ENCODE assay signal across 14 cellular contexts in the genomic region with DNA sequence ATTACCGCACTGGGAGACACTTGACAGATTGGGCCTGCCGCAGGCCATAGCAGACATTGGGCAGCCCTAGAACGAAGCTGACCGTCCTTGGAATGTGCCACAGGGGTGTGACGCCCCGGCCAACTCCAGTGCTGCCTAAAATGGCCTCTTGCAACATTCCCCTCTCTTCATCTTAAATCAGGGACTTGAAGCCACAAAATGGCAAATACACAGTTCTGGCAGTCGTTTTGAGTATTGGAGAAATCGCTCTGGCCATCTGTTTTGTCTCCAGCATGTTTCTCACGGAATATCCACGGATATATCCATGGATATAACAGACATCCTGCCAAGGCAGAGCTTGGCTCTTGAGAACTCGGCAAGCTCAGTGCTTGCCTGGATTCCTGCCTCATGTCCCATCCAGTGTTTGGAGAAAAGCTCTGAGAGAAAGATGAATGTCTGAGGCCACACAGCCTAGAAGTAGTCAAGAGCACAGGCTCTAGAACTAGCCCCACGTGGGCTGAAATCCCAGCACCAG.
DNase-seq lines count a peak whose midpoint lies in the region; ATAC-seq and TF ChIP-seq lines count a peak whose summit lies in the region.
"Had no signal": no experiment of that assay in that cellular context is flagged by ENCODE, and none has a peak within 500 bp of the region (broad histone marks: within the 10 kb centered on the region; RNA-seq: fewer than 3 reads in every experiment).

No MANE protein-coding gene starts in this region.

- in situ Hi-C loops in G401 (cut with HindIII; ENCODE audit: low sequenced_read_pairs) (no loop called here), ACHN (cut with HindIII; ENCODE audit: low pct_ligation_motif_present, low pct_unique_long_range_greater_than_20kb, low sequenced_read_pairs) (loop anchor here (25.0 kb wide), 1 partner anchor 178 kb away; no protein-coding TSS in a partner anchor)

- peaks cover 15% of the 10 kb centered on the region for H3K36me3 Mint-ChIP-seq in activated T-cell treated with anti-CD3 and anti-CD28 coated beads, Interleukin-2, amount 50 U/mL, for 4 hours (ENCODE audit: insufficient read depth)

- 57 to 75% (median 72%) methylated on average over 10 to 12 of the region's 12 CpGs for WGBS in stomach, 5 donors

- peak overlapping the region; percentile 10 for H3K27ac ChIP-seq in duodenal mucosa (ENCODE audit: low read depth, low read length)
- peak overlapping the region in 4 of 5 donors; percentile 20 to 75 (median 51) for H3K27ac ChIP-seq in stomach
- H3K27ac ChIP-seq: VCaP had no signal

- intact Hi-C loops in left colon (cut with DNase I, micrococcal nuclease) (no loop called here), stomach (cut with DNase I; ENCODE audit: low total_unique reads) (no loop called here)

- no peaks in the 10 kb centered on the region for H3K27me3 Mint-ChIP-seq in activated T-cell treated with anti-CD3 and anti-CD28 coated beads, Interleukin-2, amount 50 U/mL, for 4 hours (ENCODE audit: low read depth)
- H3K27me3 Mint-ChIP-seq: activated CD8-positive, alpha-beta memory T cell treated with anti-CD3 and anti-CD28 coated beads, Interleukin-2, amount 10 ng/mL, durations not matched to agents 7 days and 5 days had no signal

- H3K9ac ChIP-seq in duodenal mucosa (ENCODE audit: low read depth in 1 of 2, low read length in 2 of 2): no peak overlapping the region

- TF ChIP-seq CTCF in stomach (IDR thresholded peaks at IDR 0.05): no peak

- H3K4me3 Mint-ChIP-seq in activated T-cell treated with anti-CD3 and anti-CD28 coated beads, Interleukin-2, amount 50 U/mL, for 4 hours: no peak overlapping the region
- H3K4me3 Mint-ChIP-seq: activated CD8-positive, alpha-beta memory T cell treated with anti-CD3 and anti-CD28 coated beads, Interleukin-2, amount 10 ng/mL, durations not matched to agents 7 days and 5 days had no signal

- H3K4me1 ChIP-seq in duodenal mucosa (ENCODE audit: control insufficient read depth in 1 of 2, insufficient read depth in 2 of 2, low read length in 2 of 2): peaks cover 0 to 4% of the 10 kb centered on the region in 2 donors
- peaks cover 0 to 51% (median 11%) of the 10 kb centered on the region in 4 donors for H3K4me1 ChIP-seq in stomach

- no peaks in the 10 kb centered on the region for H3K27me3 ChIP-seq in duodenal mucosa (ENCODE audit: control insufficient read depth in 1 of 2, insufficient read depth in 2 of 2, low read length in 2 of 2)
- H3K27me3 ChIP-seq in stomach: no peaks in the 10 kb centered on the region

- H3K36me3 ChIP-seq in duodenal mucosa (ENCODE audit: control insufficient read depth in 1 of 2, insufficient read depth in 2 of 2, low read length in 2 of 2): no peaks in the 10 kb centered on the region
- H3K36me3 ChIP-seq in stomach: no peaks in the 10 kb centered on the region

- H3K9me3 ChIP-seq in duodenal mucosa (ENCODE audit: control insufficient read depth in 1 of 2, low read length in 2 of 2) (no peaks in the 10 kb centered on the region), stomach (no peaks in the 10 kb centered on the region)

- DNase-seq in G401 (ENCODE audit: low spot score): peak; percentile 82
- DNase-seq in left colon: peak; percentile 18 to 42
- DNase-seq in stomach: no peak
- no peak for DNase-seq in activated T-cell treated with anti-CD3 and anti-CD28 coated beads, Interleukin-2, amount 50 U/mL, for 4 hours
- no peak for DNase-seq in ACHN
- no peak for DNase-seq in COLO829 (ENCODE audit: low spot score)
- DNase-seq: activated CD8-positive, alpha-beta memory T cell treated with anti-CD3 and anti-CD28 coated beads, Interleukin-2, amount 10 ng/mL, durations not matched to agents 7 days and 5 days; activated naive CD4-positive, alpha-beta T cell treated with anti-CD3 and anti-CD28 coated beads, Interleukin-2, amount 50 U/mL, for 16 hours; EL; HCEC 1CT; NCI-H2029 treated with DMSO at 0.1 percent for 48 hours had no signal

- ATAC-seq in left colon (no peak), HG02759 (IDR thresholded peaks at IDR 0.05; ENCODE audit: unreplicated experiment) (no peak)
- ATAC-seq in activated T-cell treated with anti-CD3 and anti-CD28 coated beads, Interleukin-2, amount 50 U/mL, for 4 hours: no peak
- ATAC-seq: activated CD8-positive, alpha-beta memory T cell treated with anti-CD3 and anti-CD28 coated beads, Interleukin-2, amount 10 ng/mL, durations not matched to agents 7 days and 5 days had no signal

- H3K9me3 Mint-ChIP-seq in activated T-cell treated with anti-CD3 and anti-CD28 coated beads, Interleukin-2, amount 50 U/mL, for 4 hours: no peaks in the 10 kb centered on the region

- H3K4me1 Mint-ChIP-seq in activated T-cell treated with anti-CD3 and anti-CD28 coated beads, Interleukin-2, amount 50 U/mL, for 4 hours (ENCODE audit: low read depth): peaks cover 30% of the 10 kb centered on the region

- peak; percentile 4 for TF ChIP-seq EP300 in stomach (IDR thresholded peaks at IDR 0.05)

- H3K4me3 ChIP-seq in duodenal mucosa (ENCODE audit: low read depth in 1 of 2, low read length in 2 of 2) (no peak overlapping the region), stomach (no peak overlapping the region)

- TF ChIP-seq POLR2A in stomach (IDR thresholded peaks at IDR 0.05): no peak

Comparison
In these comparisons a context has a peak if more than half of its experiments do, and no peak if none do; other contexts are left out.
1. DNase-seq: peak in G401 (single experiment) and left colon (2 of 2); none in stomach (single experiment), activated T-cell treated with anti-CD3 and anti-CD28 coated beads, Interleukin-2, amount 50 U/mL, for 4 hours (single experiment), ACHN (single experiment) and COLO829 (single experiment).